Comparison of ENCODE assay signal across 17 cellular contexts in the genomic region with DNA sequence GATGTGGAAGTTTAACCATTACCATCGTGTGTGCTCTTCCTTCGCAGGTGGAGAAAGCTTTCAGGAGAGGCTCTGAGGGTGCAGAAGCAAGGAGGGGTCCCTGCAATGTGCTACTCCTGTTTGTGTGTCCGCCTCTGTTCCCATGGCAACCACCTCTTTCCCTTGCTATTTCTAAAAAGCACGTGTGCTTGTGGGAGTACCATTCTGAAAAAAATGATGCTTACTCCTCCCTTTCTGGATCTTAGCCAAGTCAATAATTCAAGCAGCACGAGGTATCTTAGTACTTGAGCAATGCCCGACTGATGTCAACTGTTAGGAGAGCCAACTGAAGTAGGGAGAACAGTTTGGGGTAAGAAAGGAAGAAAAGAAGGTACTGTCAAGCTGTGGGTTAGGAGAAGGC.
DNase-seq lines count a peak whose midpoint lies in the region; ATAC-seq and TF ChIP-seq lines count a peak whose summit lies in the region.
"Had no signal": no experiment of that assay in that cellular context is flagged by ENCODE, and none has a peak within 500 bp of the region (broad histone marks: within the 10 kb centered on the region; RNA-seq: fewer than 3 reads in every experiment).

No MANE protein-coding gene starts in this region.

- no peak for ATAC-seq in GM18498 (IDR thresholded peaks at IDR 0.05; ENCODE audit: unreplicated experiment)
- ATAC-seq: Panc1, SK-N-SH treated with all-trans-retinoic acid at 6 μM for 48 hours had no signal

- no peaks in the 10 kb centered on the region for H3K4me1 Mint-ChIP-seq in activated CD4-positive, alpha-beta memory T cell treated with anti-CD3 and anti-CD28 coated beads for 36 hours (ENCODE audit: low read depth)
- H3K4me1 Mint-ChIP-seq: activated CD4-positive, alpha-beta T cell treated with anti-CD3 and anti-CD28 coated beads, Interleukin-2, amount 10 ng/mL, durations not matched to agents 7 days and 5 days; activated naive CD4-positive, alpha-beta T cell treated with anti-CD3 and anti-CD28 coated beads, Interleukin-2, amount 50 U/mL, for 24 hours had no signal

- H3K27ac ChIP-seq in cingulate gyrus (ENCODE audit: low read depth, low read length) (peak overlapping the region; percentile 1), ovary (no peak overlapping the region)
- H3K27ac ChIP-seq: thyroid gland had no signal

- CTCF ChIA-PET in activated CD4-positive, alpha-beta memory T cell treated with anti-CD3 and anti-CD28 coated beads for 36 hours (lab: Charles Lee): no interaction called here

- H3K27me3 Mint-ChIP-seq in activated CD4-positive, alpha-beta memory T cell treated with anti-CD3 and anti-CD28 coated beads for 36 hours: no peaks in the 10 kb centered on the region
- H3K27me3 Mint-ChIP-seq: activated CD4-positive, alpha-beta T cell treated with anti-CD3 and anti-CD28 coated beads, Interleukin-2, amount 10 ng/mL, durations not matched to agents 7 days and 5 days; activated naive CD4-positive, alpha-beta T cell treated with anti-CD3 and anti-CD28 coated beads, Interleukin-2, amount 50 U/mL, for 24 hours had no signal

- H3K4me3 ChIP-seq in ovary: no peak overlapping the region
- H3K4me3 ChIP-seq: smooth muscle cell, thyroid gland had no signal

- intact Hi-C loops in activated CD4-positive, alpha-beta memory T cell treated with anti-CD3 and anti-CD28 coated beads for 36 hours (cut with micrococcal nuclease): no loop called here
- intact Hi-C loops in ovary (cut with DNase I): no loop called here

- no peaks in the 10 kb centered on the region for H3K9me3 ChIP-seq in ovary
- H3K9me3 ChIP-seq: thyroid gland had no signal

- peaks cover 13% of the 10 kb centered on the region for H3K9me3 Mint-ChIP-seq in activated CD4-positive, alpha-beta memory T cell treated with anti-CD3 and anti-CD28 coated beads for 36 hours

- no peaks in the 10 kb centered on the region for H3K36me3 ChIP-seq in ovary
- H3K36me3 ChIP-seq: thyroid gland had no signal

- no peak for TF ChIP-seq EP300 in ovary (IDR thresholded peaks at IDR 0.05)

- POLR2A ChIA-PET in activated CD4-positive, alpha-beta memory T cell treated with anti-CD3 and anti-CD28 coated beads for 36 hours (lab: Charles Lee): no interaction called here

- peak; percentile 12 for DNase-seq in DMS53 (lab: John Stamatoyannopoulos, UW)
- DNase-seq in DMS53 treated with DMSO at 0.1 percent for 48 hours (lab: John Stamatoyannopoulos, UW; ENCODE audit: unreplicated experiment): no peak
- DNase-seq in NCI-H2227 (lab: John Stamatoyannopoulos, UW; ENCODE audit: unreplicated experiment): peak; percentile 92
- peak; percentile 5 for DNase-seq in putamen (ENCODE audit: low spot score)
- DNase-seq in activated CD4-positive, alpha-beta memory T cell treated with anti-CD3 and anti-CD28 coated beads for 36 hours: no peak
- no peak for DNase-seq in ovary
- DNase-seq: 8988T; activated CD4-positive, alpha-beta T cell treated with anti-CD3 and anti-CD28 coated beads, Interleukin-2, amount 10 ng/mL, durations not matched to agents 7 days and 5 days; effector CD4-positive, alpha-beta T cell; NCI-H510A; thyroid gland had no signal

- no peaks in the 10 kb centered on the region for H3K27me3 ChIP-seq in ovary
- H3K27me3 ChIP-seq: thyroid gland had no signal

- no peaks in the 10 kb centered on the region for H3K4me1 ChIP-seq in ovary (ENCODE audit: insufficient read depth)
- H3K4me1 ChIP-seq: thyroid gland had no signal

- TF ChIP-seq POLR2A in ovary (IDR thresholded peaks at IDR 0.05): no peak

- H3K36me3 Mint-ChIP-seq in activated CD4-positive, alpha-beta memory T cell treated with anti-CD3 and anti-CD28 coated beads for 36 hours: no peaks in the 10 kb centered on the region
- H3K36me3 Mint-ChIP-seq: activated naive CD4-positive, alpha-beta T cell treated with anti-CD3 and anti-CD28 coated beads, Interleukin-2, amount 50 U/mL, for 24 hours had no signal

- no peak overlapping the region for H3K4me3 Mint-ChIP-seq in activated CD4-positive, alpha-beta memory T cell treated with anti-CD3 and anti-CD28 coated beads for 36 hours
- H3K4me3 Mint-ChIP-seq: activated CD4-positive, alpha-beta T cell treated with anti-CD3 and anti-CD28 coated beads, Interleukin-2, amount 10 ng/mL, durations not matched to agents 7 days and 5 days; activated naive CD4-positive, alpha-beta T cell treated with anti-CD3 and anti-CD28 coated beads, Interleukin-2, amount 50 U/mL, for 24 hours had no signal

- no peak overlapping the region for H3K27ac Mint-ChIP-seq in activated CD4-positive, alpha-beta memory T cell treated with anti-CD3 and anti-CD28 coated beads for 36 hours
- H3K27ac Mint-ChIP-seq: activated CD4-positive, alpha-beta T cell treated with anti-CD3 and anti-CD28 coated beads, Interleukin-2, amount 10 ng/mL, durations not matched to agents 7 days and 5 days; activated naive CD4-positive, alpha-beta T cell treated with anti-CD3 and anti-CD28 coated beads, Interleukin-2, amount 50 U/mL, for 24 hours had no signal

- WGBS in ovary, 3 donors: 8 to 16% (median 12%) methylated on average over 6 of the region's 6 CpGs

- no peak for TF ChIP-seq CTCF in ovary (IDR thresholded peaks at IDR 0.05)

Comparison
In these comparisons a context has a peak if more than half of its experiments do, and no peak if none do; other contexts are left out.
1. DNase-seq: peak in DMS53 (single experiment), NCI-H2227 (single experiment) and putamen (single experiment); none in DMS53 treated with DMSO at 0.1 percent for 48 hours (single experiment), activated CD4-positive, alpha-beta memory T cell treated with anti-CD3 and anti-CD28 coated beads for 36 hours (single experiment) and ovary (0 of 5).